Comparison of ENCODE assay signal across 16 cellular contexts in genomic region chr9:90956026-90956810, GRCh38.
A peak's percentile ranks its signal among the peaks of the same experiment; 100 is the strongest.
DNase-seq lines count a peak whose midpoint lies in the region; ATAC-seq, FAIRE-seq and TF ChIP-seq lines count a peak whose summit lies in the region.
"Had no signal": no experiment of that assay in that cellular context is flagged by ENCODE, and none has a peak within 500 bp of the region (broad histone marks: within the 10 kb centered on the region; RNA-seq: fewer than 3 reads in every experiment).

No MANE protein-coding gene starts in this region.

- TF ChIP-seq CTCF in astrocyte (IDR thresholded peaks at IDR 0.05; ENCODE audit: insufficient read depth, low read depth, low read length) (no peak), neural progenitor cell (IDR thresholded peaks at IDR 0.05) (no peak)

- H3K36me3 ChIP-seq in astrocyte (ENCODE audit: insufficient read depth, low read length) (no peaks in the 10 kb centered on the region), neural progenitor cell (no peaks in the 10 kb centered on the region)
- H3K36me3 ChIP-seq: SJSA1 had no signal

- peak overlapping the region; percentile 84 for H3K27ac Mint-ChIP-seq in astrocyte (ENCODE audit: unreplicated experiment)
- H3K27ac Mint-ChIP-seq in neural progenitor cell, result no peak overlapping the region
- H3K27ac Mint-ChIP-seq in T-cell, result no peak overlapping the region
- H3K27ac Mint-ChIP-seq: CD4-positive, CD25-positive, alpha-beta regulatory T cell; naive thymus-derived CD8-positive, alpha-beta T cell had no signal

- CTCF ChIA-PET in T-cell (lab: Charles Lee), result no interaction called here

- no peaks in the 10 kb centered on the region for H4K20me1 ChIP-seq in astrocyte (ENCODE audit: insufficient read depth, low read length)
- H4K20me1 ChIP-seq in neural progenitor cell (ENCODE audit: low read depth), result no peaks in the 10 kb centered on the region

- H3K27me3 Mint-ChIP-seq in astrocyte (ENCODE audit: low read depth, unreplicated experiment) (peaks cover 2% of the 10 kb centered on the region), neural progenitor cell (ENCODE audit: insufficient read depth, low read depth) (no peaks in the 10 kb centered on the region), T-cell (peaks cover 16 to 18% of the 10 kb centered on the region in 2 donors)

- H3K27me3 ChIP-seq in astrocyte (ENCODE audit: insufficient read depth, low read length) (no peaks in the 10 kb centered on the region), neural progenitor cell (no peaks in the 10 kb centered on the region)
- H3K27me3 ChIP-seq: SJSA1 had no signal

- H3K9me3 Mint-ChIP-seq in astrocyte (ENCODE audit: unreplicated experiment) (no peaks in the 10 kb centered on the region), neural progenitor cell (no peaks in the 10 kb centered on the region), T-cell (no peaks in the 10 kb centered on the region)
- H3K9me3 Mint-ChIP-seq: naive thymus-derived CD8-positive, alpha-beta T cell had no signal

- H3K9ac ChIP-seq in astrocyte (ENCODE audit: low read length) (no peak overlapping the region), neural progenitor cell (no peak overlapping the region)

- H3K79me2 ChIP-seq in astrocyte (ENCODE audit: insufficient read depth, low read length) (no peaks in the 10 kb centered on the region), neural progenitor cell (ENCODE audit: low read depth) (no peaks in the 10 kb centered on the region)

- H3K4me1 ChIP-seq in astrocyte (ENCODE audit: insufficient read depth, low read length) (no peaks in the 10 kb centered on the region), neural progenitor cell (no peaks in the 10 kb centered on the region)

- H3K4me1 Mint-ChIP-seq in astrocyte (ENCODE audit: low read depth, unreplicated experiment), result peaks cover 15% of the 10 kb centered on the region
- H3K4me1 Mint-ChIP-seq in neural progenitor cell, result peaks cover 3% of the 10 kb centered on the region
- no peaks in the 10 kb centered on the region for H3K4me1 Mint-ChIP-seq in T-cell
- H3K4me1 Mint-ChIP-seq: CD4-positive, CD25-positive, alpha-beta regulatory T cell; naive thymus-derived CD8-positive, alpha-beta T cell had no signal

- POLR2A ChIA-PET in T-cell (lab: Charles Lee), result no interaction called here

- H3K4me3 Mint-ChIP-seq in astrocyte (ENCODE audit: unreplicated experiment) (no peak overlapping the region), neural progenitor cell (no peak overlapping the region), T-cell (no peak overlapping the region)
- H3K4me3 Mint-ChIP-seq: CD4-positive, CD25-positive, alpha-beta regulatory T cell; naive thymus-derived CD8-positive, alpha-beta T cell had no signal

- no peak for FAIRE-seq in astrocyte (lab: Jason Lieb, UNC)
- FAIRE-seq in urothelium cell line (lab: Jason Lieb, UNC), result no peak
- FAIRE-seq: colon had no signal

- H3K4me2 ChIP-seq in astrocyte (ENCODE audit: low read length) (no peak overlapping the region), neural progenitor cell (no peak overlapping the region)
- H3K4me2 ChIP-seq: smooth muscle cell had no signal

- H3K36me3 Mint-ChIP-seq in astrocyte (ENCODE audit: low read depth, unreplicated experiment), result peaks cover 4% of the 10 kb centered on the region
- no peaks in the 10 kb centered on the region for H3K36me3 Mint-ChIP-seq in neural progenitor cell
- no peaks in the 10 kb centered on the region for H3K36me3 Mint-ChIP-seq in T-cell
- H3K36me3 Mint-ChIP-seq: CD4-positive, CD25-positive, alpha-beta regulatory T cell; naive thymus-derived CD8-positive, alpha-beta T cell had no signal

- H3K4me3 ChIP-seq in astrocyte (ENCODE audit: insufficient read depth, low read depth, low read length) (no peak overlapping the region), neural progenitor cell (no peak overlapping the region)
- H3K4me3 ChIP-seq: SJSA1, smooth muscle cell had no signal

- H2AFZ ChIP-seq in astrocyte (ENCODE audit: low read depth, low read length) (no peak overlapping the region), neural progenitor cell (replicated peaks) (no peak overlapping the region)

- H3K27ac ChIP-seq in astrocyte (ENCODE audit: low read depth, low read length) (no peak overlapping the region), neural progenitor cell (no peak overlapping the region)
- H3K27ac ChIP-seq: SJSA1 had no signal

- H3K9me3 ChIP-seq in astrocyte (ENCODE audit: insufficient read depth, low read depth, low read length), result no peaks in the 10 kb centered on the region
- H3K9me3 ChIP-seq in neural progenitor cell (ENCODE audit: low read depth), result no peaks in the 10 kb centered on the region
- H3K9me3 ChIP-seq: SJSA1 had no signal

- no peaks in the 10 kb centered on the region for H3F3A ChIP-seq in neural progenitor cell (ENCODE audit: low read depth)

- peak; percentile 50 for DNase-seq in HCEC 1CT
- peak; percentile 65 for DNase-seq in astrocyte (ENCODE audit: low read depth)
- DNase-seq in kidney glomerular epithelial cell (lab: John Stamatoyannopoulos, UW), result peak; percentile 23
- peak; percentile 40 for DNase-seq in urothelium cell line (ENCODE audit: low spot score)
- no peak for DNase-seq in GOT3 (lab: John Stamatoyannopoulos, UW)
- DNase-seq in neural progenitor cell (ENCODE audit: low spot score), result no peak
- no peak for DNase-seq in T-cell
- DNase-seq: activated CD4-positive, CD25-positive, alpha-beta regulatory T cell treated with anti-CD3 and anti-CD28 coated beads, Interleukin-2, amount 50 U/mL, for 72 hours; CD4-positive, CD25-positive, alpha-beta regulatory T cell; DMS79; naive thymus-derived CD8-positive, alpha-beta T cell; NCI-H2081; NCI-H510A treated with DMSO at 0.1 percent for 48 hours had no signal

- no peak for ATAC-seq in T-cell (replicated peaks in 1 of 4)
- ATAC-seq: naive thymus-derived CD8-positive, alpha-beta T cell had no signal

Comparison
In these comparisons a context has a peak if more than half of its experiments do, and no peak if none do; other contexts are left out.
1. DNase-seq: peak in HCEC 1CT (single experiment), astrocyte (single experiment), kidney glomerular epithelial cell (single experiment) and urothelium cell line (single experiment); none in GOT3 (single experiment), neural progenitor cell (single experiment) and T-cell (0 of 34).